ENCODE assay signal across 13 cellular contexts in the genomic region with DNA sequence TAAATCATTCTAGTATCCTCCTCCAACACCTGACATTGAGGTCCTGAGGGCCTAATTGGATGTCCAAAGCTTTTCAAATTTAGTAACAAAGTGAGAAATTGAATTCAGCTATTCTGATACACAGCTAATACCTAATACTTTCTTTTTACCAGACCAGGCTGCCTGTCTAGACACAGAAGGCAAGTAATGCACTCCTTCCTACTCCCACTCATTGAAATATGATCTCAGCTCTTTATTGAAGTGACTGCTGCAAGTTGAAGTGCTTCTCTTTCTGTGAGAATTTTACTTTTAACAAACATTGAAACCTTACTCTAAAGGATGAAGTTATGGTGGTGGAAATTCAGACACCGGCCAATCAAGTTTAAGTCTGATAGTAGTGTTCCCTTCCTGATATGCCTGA.
DNase-seq lines count a peak whose midpoint lies in the region; ATAC-seq and TF ChIP-seq lines count a peak whose summit lies in the region.
"Had no signal": no experiment of that assay in that cellular context is flagged by ENCODE, and none has a peak within 500 bp of the region (broad histone marks: within the 10 kb centered on the region; RNA-seq: fewer than 3 reads in every experiment).

No MANE protein-coding gene starts in this region.

- peak overlapping the region; percentile 10 for H2AFZ ChIP-seq in smooth muscle cell (ENCODE audit: low read depth)

- H4K20me1 ChIP-seq in smooth muscle cell (ENCODE audit: low read depth) = no peaks in the 10 kb centered on the region

- peaks cover 27% of the 10 kb centered on the region for H3F3A ChIP-seq in smooth muscle cell (ENCODE audit: low read depth)

- no peak for TF ChIP-seq CTCF in foreskin fibroblast (IDR thresholded peaks at IDR 0.05; ENCODE audit: low read depth, low read length)
- TF ChIP-seq CTCF in smooth muscle cell (IDR thresholded peaks at IDR 0.05; ENCODE audit: borderline replicate concordance, insufficient read depth, poor library complexity, severe bottlenecking) = no peak

- H3K4me3 ChIP-seq in SJSA1 (no peak overlapping the region), foreskin fibroblast (ENCODE audit: low read depth in 1 of 2, low read length in 2 of 2) (no peak overlapping the region), smooth muscle cell (no peak overlapping the region)
- H3K4me3 ChIP-seq: MG63, thoracic aorta had no signal

- WGBS in smooth muscle cell (ENCODE audit: low lambda C conversion rate) = 45% methylated on average over 1 of the region's 1 CpG

- H3K79me2 ChIP-seq in smooth muscle cell (ENCODE audit: low read depth) = no peaks in the 10 kb centered on the region

- DNase-seq in NCI-H1105 treated with DMSO at 0.1 percent for 48 hours (lab: John Stamatoyannopoulos, UW) = peak; percentile 33
- no peak for DNase-seq in NCI-H1105 (lab: John Stamatoyannopoulos, UW)
- DNase-seq in SJSA1 (ENCODE audit: low read depth in 1 of 2, low spot score in 2 of 2) = no peak
- DNase-seq in foreskin fibroblast = peak; percentile 50 to 72
- no peak for DNase-seq in smooth muscle cell (lab: John Stamatoyannopoulos, UW; ENCODE audit: unreplicated experiment)
- DNase-seq in NCI-H82 (lab: John Stamatoyannopoulos, UW) = no peak
- DNase-seq: anterior cingulate cortex, MG63, WERI-Rb-1 had no signal

- no peaks in the 10 kb centered on the region for H3K36me3 ChIP-seq in SJSA1
- H3K36me3 ChIP-seq in smooth muscle cell (ENCODE audit: low read depth) = no peaks in the 10 kb centered on the region
- H3K36me3 ChIP-seq: MG63, thoracic aorta, WERI-Rb-1 had no signal

- no peaks in the 10 kb centered on the region for H3K27me3 ChIP-seq in SJSA1 (replicated peaks)
- no peaks in the 10 kb centered on the region for H3K27me3 ChIP-seq in smooth muscle cell (ENCODE audit: low read depth)
- H3K27me3 ChIP-seq: MG63 had no signal

- H3K9me3 ChIP-seq in SJSA1 (replicated peaks) (no peaks in the 10 kb centered on the region), smooth muscle cell (replicated peaks; ENCODE audit: low read depth) (no peaks in the 10 kb centered on the region)
- H3K9me3 ChIP-seq: MG63, thoracic aorta had no signal

- peak overlapping the region; percentile 91 for H3K27ac ChIP-seq in SJSA1
- H3K27ac ChIP-seq in smooth muscle cell (ENCODE audit: low read depth) = peak overlapping the region; percentile 100
- H3K27ac ChIP-seq: thoracic aorta, WERI-Rb-1 had no signal

- H3K9ac ChIP-seq in smooth muscle cell (ENCODE audit: low read depth) = peak overlapping the region; percentile 98

- H3K4me1 ChIP-seq in SJSA1 (replicated peaks) (peaks cover 39% of the 10 kb centered on the region), smooth muscle cell (ENCODE audit: low read depth) (peaks cover 21% of the 10 kb centered on the region)

- ATAC-seq in HG03354 (IDR thresholded peaks at IDR 0.05; ENCODE audit: poor library complexity, severe bottlenecking, unreplicated experiment) (no peak), GM21737 (IDR thresholded peaks at IDR 0.05; ENCODE audit: unreplicated experiment) (no peak)
- ATAC-seq: sciatic nerve had no signal

- peak overlapping the region; percentile 84 for H3K4me2 ChIP-seq in smooth muscle cell

Comparison
In these comparisons a context has a peak if more than half of its experiments do, and no peak if none do; other contexts are left out.
1. DNase-seq: peak in NCI-H1105 treated with DMSO at 0.1 percent for 48 hours (single experiment) and foreskin fibroblast (2 of 2); none in NCI-H1105 (single experiment), SJSA1 (0 of 2), smooth muscle cell (single experiment) and NCI-H82 (single experiment).